ENCODE assay signal across 20 cellular contexts in genomic region chr11:15118431-15118830, GRCh38. TPM values are rescaled to one million over a fixed set of nuclear protein-coding genes. Genes with fewer than 3 reads are reported as not detected.
DNase-seq lines count a peak whose midpoint lies in the region; ATAC-seq, FAIRE-seq and TF ChIP-seq lines count a peak whose summit lies in the region.
"Had no signal": no experiment of that assay in that cellular context is flagged by ENCODE, and none has a peak within 500 bp of the region (broad histone marks: within the 10 kb centered on the region; RNA-seq: fewer than 3 reads in every experiment).

No MANE protein-coding gene starts in this region.

- RAD21 ChIA-PET in GM12878 (lab: Charles Lee; ENCODE audit: unreplicated experiment), result interaction anchor here (0.8 to 1.3 kb wide), 2 partner anchors 8 to 14 kb away, joined by 3 read pairs; no protein-coding TSS in a partner anchor

- H3K27ac ChIP-seq in BLaER1 treated with 17β-estradiol and CSF1 and Interleukin-3, amounts not matched to agents 10 nM and 100 nM, result peak overlapping the region in 3 of 11 experiments; percentile 20 to 46 (median 44); a peak in 3 of 22 replicates
- H3K27ac ChIP-seq in GM12878 (ENCODE audit: control insufficient read depth, insufficient read depth), result no peak overlapping the region
- H3K27ac ChIP-seq: prostate gland, tibial artery had no signal

- H3K79me2 ChIP-seq in GM12878 (ENCODE audit: control insufficient read depth, insufficient read depth, low read length), result no peaks in the 10 kb centered on the region

- POLR2A ChIA-PET in GM12878 (lab: Charles Lee), result no interaction called here

- H3K4me2 ChIP-seq in BLaER1 treated with 17β-estradiol and CSF1 and Interleukin-3, amounts not matched to agents 10 nM and 100 nM, result peak overlapping the region in 9 of 11 experiments; percentile 0 to 70 (median 57); a peak in 17 of 22 replicates
- no peak overlapping the region for H3K4me2 ChIP-seq in GM12878 (ENCODE audit: control insufficient read depth, insufficient read depth)
- H3K4me2 ChIP-seq: smooth muscle cell had no signal

- TF ChIP-seq RAD21 in GM12878 (IDR thresholded peaks at IDR 0.05; ENCODE audit: insufficient read depth, low read depth, low read length), result no peak

- ATAC-seq in GM18861 (IDR thresholded peaks at IDR 0.05; ENCODE audit: unreplicated experiment) (peak; percentile 37), HG03097 (IDR thresholded peaks at IDR 0.05; ENCODE audit: low FRiP score, unreplicated experiment) (peak; percentile 47), GM12878 (peak; percentile 57), HG02642 (IDR thresholded peaks at IDR 0.05; ENCODE audit: poor library complexity, unreplicated experiment) (no peak), HG02981 (IDR thresholded peaks at IDR 0.05; ENCODE audit: unreplicated experiment) (no peak)

- FAIRE-seq in GM12878 (lab: Jason Lieb, UNC), result no peak

- DNase-seq in GM12878 (ENCODE audit: low read depth, low spot score) (peak; percentile 31), NCI-H2171 treated with DMSO at 0.1 percent for 48 hours (lab: John Stamatoyannopoulos, UW) (no peak), COLO668 (lab: John Stamatoyannopoulos, UW; ENCODE audit: unreplicated experiment) (no peak)
- DNase-seq: activated T-cell treated with anti-CD3 and anti-CD28 coated beads for 4 hours; effector CD4-positive, alpha-beta T cell; EL; islet precursor cell; NCI-H2029 treated with DMSO at 0.1 percent for 48 hours; NCI-H526; OCI-M1; SIG-M5; tibial artery had no signal

- in situ Hi-C loops in GM12878 (cut with MboI), result no loop called here

- H3K4me3 ChIP-seq in BLaER1 treated with 17β-estradiol and CSF1 and Interleukin-3, amounts not matched to agents 10 nM and 100 nM, result no peak overlapping the region
- H3K4me3 ChIP-seq in GM12878, result no peak overlapping the region
- H3K4me3 ChIP-seq: HAP-1, prostate gland, smooth muscle cell, tibial artery had no signal

- H3K4me1 ChIP-seq in BLaER1 treated with 17β-estradiol and CSF1 and Interleukin-3, amounts not matched to agents 10 nM and 100 nM, result peaks cover 15 to 66% (median 47%) of the 10 kb centered on the region in 10 experiments
- H3K4me1 ChIP-seq in GM12878 (ENCODE audit: control insufficient read depth, insufficient read depth, low read length), result peaks cover 14% of the 10 kb centered on the region
- H3K4me1 ChIP-seq: HAP-1, prostate gland had no signal

- CTCF ChIA-PET in GM12878 (lab: Yijun Ruan, JAX), result interaction anchor here (0.6 to 2.2 kb wide), 5 partner anchors 13 to 519 kb away, joined by 3 to 8 read pairs (median 3); no protein-coding TSS in a partner anchor

- peaks cover 0 to 4% (median 0%) of the 10 kb centered on the region in 11 experiments; a peak in 1 of 22 replicates for H3K9me3 ChIP-seq in BLaER1 treated with 17β-estradiol and CSF1 and Interleukin-3, amounts not matched to agents 10 nM and 100 nM (replicated peaks in 1 of 11)
- H3K9me3 ChIP-seq in GM12878 (replicated peaks; ENCODE audit: control insufficient read depth, insufficient read depth, low read length), result no peaks in the 10 kb centered on the region; the same call in 2 of the 3 replicates
- H3K9me3 ChIP-seq: HAP-1, prostate gland, tibial artery had no signal

- peak overlapping the region in 1 of 11 experiments; percentile 51; a peak in 1 of 22 replicates for H3K9ac ChIP-seq in BLaER1 treated with 17β-estradiol and CSF1 and Interleukin-3, amounts not matched to agents 10 nM and 100 nM
- no peak overlapping the region for H3K9ac ChIP-seq in GM12878 (ENCODE audit: control insufficient read depth, insufficient read depth, low read length)

- TF ChIP-seq POLR2A in GM12878 (IDR thresholded peaks at IDR 0.05; ENCODE audit: low read depth, low read length), result no peak

- no peak for TF ChIP-seq CTCF in GM12878 (IDR thresholded peaks at IDR 0.05 in 2 of 3, conservative IDR thresholded peaks at IDR 0.05 in 1 of 3; ENCODE audit: control insufficient read depth in 2 of 3, extremely low read depth in 1 of 3, insufficient read depth in 1 of 3, low read depth in 3 of 3, low read length in 3 of 3)

- H3K36me3 ChIP-seq in BLaER1 treated with 17β-estradiol and CSF1 and Interleukin-3, amounts not matched to agents 10 nM and 100 nM, result no peaks in the 10 kb centered on the region
- no peaks in the 10 kb centered on the region for H3K36me3 ChIP-seq in GM12878 (ENCODE audit: control insufficient read depth in 2 of 2, insufficient read depth in 2 of 2, low read length in 1 of 2)
- H3K36me3 ChIP-seq: HAP-1, prostate gland, tibial artery had no signal

- no TSS peak for BruUV-seq in GM12878 (replicated peaks; lab: Mats Ljungman, UMichigan)

- SMC1A ChIA-PET in GM12878 (lab: Charles Lee; ENCODE audit: uncharacterized antibody, unreplicated experiment), result interaction anchor here (0.9 to 1.5 kb wide), 4 partner anchors 8 to 41 kb away, joined by 3 to 5 read pairs (median 4); no protein-coding TSS in a partner anchor

- H4K20me1 ChIP-seq in BLaER1 treated with 17β-estradiol and CSF1 and Interleukin-3, amounts not matched to agents 10 nM and 100 nM, result no peaks in the 10 kb centered on the region
- H4K20me1 ChIP-seq in GM12878 (ENCODE audit: control insufficient read depth, insufficient read depth), result no peaks in the 10 kb centered on the region

- intact Hi-C loops in GM12878 (cut with micrococcal nuclease; ENCODE audit: unreplicated experiment), result no loop called here

- no peak for TF ChIP-seq EP300 in GM12878 (IDR thresholded peaks at IDR 0.05; ENCODE audit: borderline replicate concordance in 1 of 2, control insufficient read depth in 1 of 2, low read depth in 2 of 2, low read length in 2 of 2)

- H3K27me3 ChIP-seq in BLaER1 treated with 17β-estradiol and CSF1 and Interleukin-3, amounts not matched to agents 10 nM and 100 nM, result peaks cover 0 to 12% (median 0%) of the 10 kb centered on the region in 11 experiments; a peak in 4 of 22 replicates
- no peaks in the 10 kb centered on the region for H3K27me3 ChIP-seq in GM12878 (replicated peaks in 1 of 2; ENCODE audit: control insufficient read depth in 2 of 2, insufficient read depth in 2 of 2, low read length in 1 of 2)

- H2AFZ ChIP-seq in GM12878 (ENCODE audit: control insufficient read depth, low read depth, low read length), result no peak overlapping the region

TF ChIP-seq in GM12878, 131 proteins besides CTCF, POLR2A, EP300 and RAD21 (continues in another document):
- 0 out of 2 replicates have a peak, but pooled peaks have one; percentile 15 for TF ChIP-seq MTA2 (IDR thresholded peaks at IDR 0.05; ENCODE audit: low read depth)
- no peak for TF ChIP-seq NFIC (IDR thresholded peaks at IDR 0.05; ENCODE audit: low read depth, low read length)
- TF ChIP-seq GATAD2B (conservative IDR thresholded peaks at IDR 0.05; ENCODE audit: low read depth), result no peak
- TF ChIP-seq IKZF2 (IDR thresholded peaks at IDR 0.05), result peak; percentile 25 to 50; a peak in 2 of 4 replicates
- no peak for TF ChIP-seq SUPT20H (IDR thresholded peaks at IDR 0.05; ENCODE audit: borderline replicate concordance, control insufficient read depth, low read depth, low read length)
- TF ChIP-seq, protein P1, sequence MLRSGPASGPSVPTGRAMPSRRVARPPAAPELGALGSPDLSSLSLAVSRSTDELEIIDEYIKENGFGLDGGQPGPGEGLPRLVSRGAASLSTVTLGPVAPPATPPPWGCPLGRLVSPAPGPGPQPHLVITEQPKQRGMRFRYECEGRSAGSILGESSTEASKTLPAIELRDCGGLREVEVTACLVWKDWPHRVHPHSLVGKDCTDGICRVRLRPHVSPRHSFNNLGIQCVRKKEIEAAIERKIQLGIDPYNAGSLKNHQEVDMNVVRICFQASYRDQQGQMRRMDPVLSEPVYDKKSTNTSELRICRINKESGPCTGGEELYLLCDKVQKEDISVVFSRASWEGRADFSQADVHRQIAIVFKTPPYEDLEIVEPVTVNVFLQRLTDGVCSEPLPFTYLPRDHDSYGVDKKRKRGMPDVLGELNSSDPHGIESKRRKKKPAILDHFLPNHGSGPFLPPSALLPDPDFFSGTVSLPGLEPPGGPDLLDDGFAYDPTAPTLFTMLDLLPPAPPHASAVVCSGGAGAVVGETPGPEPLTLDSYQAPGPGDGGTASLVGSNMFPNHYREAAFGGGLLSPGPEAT (IDR thresholded peaks at IDR 0.05; ENCODE audit: low read depth), result 0 out of 2 replicates have a peak, but pooled peaks have one; percentile 26

RNA-seq across cellular contexts. Expression of gene INSC, which starts 3.7 kb away (rescaled TPM):
- total RNA-seq in GM12878 (2013; cell fraction: nucleolus; rRNA removed), result 0.15 TPM in 1 of 2 replicates, not detected in the other
- total RNA-seq in GM12878 (2014; rRNA removed) (not detected in 2 replicates), GM12878 (2014; rRNA removed; fragmentation: Illumina TruSeq; extraction: Trizol) (not detected in 2 replicates), GM12878 (2021) (not detected in 2 replicates)
- not detected for polyA plus RNA-seq in GM12878 (2011; ENCODE audit: low read depth)
- polyA plus RNA-seq in GM12878 (2011; rRNA removed) (0.33 and 0.43 TPM in 2 replicates), GM12878 (2014; fragmentation: Illumina TruSeq; extraction: Trizol) (not detected in 2 replicates), GM12878 (2014; fragmentation: Nextera tagmentation; extraction: Ambion mirVana) (not detected), GM12878 (2014; rRNA removed) (0.13 TPM in 1 of 2 replicates, not detected in the other), GM12878 (2016; fragmentation: Nextera tagmentation; extraction: Ambion mirVana) (not detected)
- polyA plus RNA-seq in GM12878 (2011; cell fraction: cytosol; rRNA removed), result 0.12 and 0.27 TPM in 2 replicates
- polyA plus RNA-seq in GM12878 (2011; cell fraction: nucleus; rRNA removed), result 0.33 and 0.37 TPM in 2 replicates
- polyA plus RNA-seq in GM12878 (2012), result not detected in 2 replicates
- 0.22 and 0.62 TPM in 2 replicates for polyA minus RNA-seq in GM12878 (2011; rRNA and poly(A)+ RNA removed)
- polyA minus RNA-seq in GM12878 (2011; cell fraction: cytosol; rRNA and poly(A)+ RNA removed), result not detected in 2 replicates
- 0.38 TPM in 1 of 2 replicates, not detected in the other for polyA minus RNA-seq in GM12878 (2011; cell fraction: nucleus; rRNA and poly(A)+ RNA removed)
- total RNA-seq: smooth muscle cell had no signal
- polyA plus RNA-seq: smooth muscle cell had no signal

RNA-seq across cellular contexts. Expression of gene CALCB, which starts 45.0 kb away (rescaled TPM):
- not detected in 2 replicates for total RNA-seq in GM12878 (2013; cell fraction: nucleolus; rRNA removed)
- total RNA-seq in GM12878 (2014; rRNA removed), result 0.22 and 0.23 TPM in 2 replicates
- 0.05 and 0.09 TPM in 2 replicates for total RNA-seq in GM12878 (2014; rRNA removed; fragmentation: Illumina TruSeq; extraction: Trizol)
- 0.28 TPM in 1 of 2 replicates, not detected in the other for total RNA-seq in GM12878 (2021)
- polyA plus RNA-seq in GM12878 (2011; ENCODE audit: low read depth), result not detected
- not detected in 2 replicates for polyA plus RNA-seq in GM12878 (2011; rRNA removed)
- polyA plus RNA-seq in GM12878 (2011; cell fraction: cytosol; rRNA removed), result not detected in 2 replicates
- polyA plus RNA-seq in GM12878 (2011; cell fraction: nucleus; rRNA removed), result not detected in 2 replicates
- polyA plus RNA-seq in GM12878 (2012), result 0.07 TPM in 1 of 2 replicates, not detected in the other
- 0.09 TPM in 1 of 2 replicates, not detected in the other for polyA plus RNA-seq in GM12878 (2014; fragmentation: Illumina TruSeq; extraction: Trizol)
- polyA plus RNA-seq in GM12878 (2014; fragmentation: Nextera tagmentation; extraction: Ambion mirVana), result not detected
- 0.05 and 0.19 TPM in 2 replicates for polyA plus RNA-seq in GM12878 (2014; rRNA removed)
- polyA plus RNA-seq in GM12878 (2016; fragmentation: Nextera tagmentation; extraction: Ambion mirVana), result under 1 TPM; 0.10 to 0.12 TPM
- not detected in 2 replicates for polyA minus RNA-seq in GM12878 (2011; rRNA and poly(A)+ RNA removed)
- polyA minus RNA-seq in GM12878 (2011; cell fraction: cytosol; rRNA and poly(A)+ RNA removed), result not detected in 2 replicates
- not detected in 2 replicates for polyA minus RNA-seq in GM12878 (2011; cell fraction: nucleus; rRNA and poly(A)+ RNA removed)
- total RNA-seq: smooth muscle cell had no signal
- polyA plus RNA-seq: smooth muscle cell had no signal

Comparison
In these comparisons a context has a peak if more than half of its experiments do, and no peak if none do; other contexts are left out.
1. ATAC-seq: peak in GM18861 (single experiment), HG03097 (single experiment) and GM12878 (single experiment); none in HG02642 (single experiment) and HG02981 (single experiment).